ENCODE assay signal across 29 cellular contexts in the genomic region with DNA sequence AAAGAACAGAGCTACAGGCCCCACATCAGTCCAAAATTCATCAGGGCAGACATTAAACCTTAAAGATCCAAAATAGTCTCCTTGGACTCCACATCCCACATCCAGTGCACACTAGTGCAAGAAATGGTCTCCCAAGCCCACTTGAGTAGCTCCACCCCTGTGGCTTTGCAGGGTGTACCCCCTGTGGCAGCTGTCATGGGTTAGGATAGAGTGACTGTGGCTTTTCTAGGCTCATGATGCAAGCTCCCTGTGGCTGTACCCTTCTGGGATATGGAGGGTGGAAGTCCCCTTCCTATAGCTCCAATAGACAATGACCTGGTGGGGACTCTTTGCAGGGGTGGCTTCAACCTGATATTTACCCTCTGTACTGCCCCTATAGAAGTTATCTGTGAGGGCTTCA.
"Had no signal": no experiment of that assay in that cellular context is flagged by ENCODE, and none has a peak within 500 bp of the region (broad histone marks: within the 10 kb centered on the region; RNA-seq: fewer than 3 reads in every experiment).

No MANE protein-coding gene starts in this region.

- DNase-seq: activated effector memory CD4-positive, alpha-beta T cell treated with anti-CD3 and anti-CD28 coated beads, Interleukin-2, amount 50 U/mL, for 16 hours; activated effector memory CD4-positive, alpha-beta T cell treated with Interleukin-2 at 50 U/mL for 16 hours; activated gamma-delta T cell; activated gamma-delta T cell treated with Interleukin-2 at 50 U/mL for 16 hours; activated naive CD4-positive, alpha-beta T cell treated with anti-CD3 and anti-CD28 coated beads for 36 hours; activated naive CD4-positive, alpha-beta T cell treated with anti-CD3 and anti-CD28 coated beads, Interleukin-2, amount 10 ng/mL, durations not matched to agents 7 days and 5 days; activated naive CD4-positive, alpha-beta T cell treated with anti-CD3 and anti-CD28 coated beads, Interleukin-2, amount 50 U/mL, for 16 hours; activated naive CD4-positive, alpha-beta T cell treated with Interleukin-2 at 50 U/mL for 16 hours; activated naive CD8-positive, alpha-beta T cell treated with anti-CD3 and anti-CD28 coated beads for 36 hours; activated naive CD8-positive, alpha-beta T cell treated with anti-CD3 and anti-CD28 coated beads, Interleukin-2, amount 10 ng/mL, durations not matched to agents 7 days and 5 days; activated naive CD8-positive, alpha-beta T cell treated with anti-CD3 and anti-CD28 coated beads, Interleukin-2, amount 50 U/mL, for 24 hours; activated T-cell treated with anti-CD3 and anti-CD28 coated beads, Interleukin-2, amount 50 U/mL, for 1 hour; activated T-cell treated with anti-CD3 and anti-CD28 coated beads, Interleukin-2, amount 50 U/mL, for 24 hours; activated T-cell treated with anti-CD3 and anti-CD28 coated beads, Interleukin-2, amount 50 U/mL, for 4 hours; activated T-cell treated with anti-CD3 and anti-CD28 coated beads, Interleukin-2, amount 50 U/mL, for 48 hours; activated T-cell treated with anti-CD3 and anti-CD28 coated beads, Interleukin-2, amount 50 U/mL, for 72 hours; adrenal gland; amniotic stem cell; amygdala; anterior cingulate cortex; aorta; body of pancreas; brain microvascular endothelial cell; caudate nucleus; central memory CD4-positive, alpha-beta T cell; cerebellar nuclear complex had no signal

- H3K27me3 ChIP-seq: adrenal gland, ascending aorta, body of pancreas, brain microvascular endothelial cell, breast epithelium, cardiac muscle cell had no signal

- H3K27ac ChIP-seq: adrenal gland, ascending aorta, body of pancreas, brain microvascular endothelial cell, breast epithelium, cardiac muscle cell had no signal

- H3K4me3 ChIP-seq: adrenal gland, ascending aorta, body of pancreas, breast epithelium, cardiac muscle cell had no signal

- H3K9me3 ChIP-seq: ascending aorta, body of pancreas had no signal

- H3K36me3 ChIP-seq: adrenal gland, ascending aorta, brain microvascular endothelial cell, breast epithelium, cardiac muscle cell had no signal

- H3K4me1 ChIP-seq: adrenal gland, body of pancreas, breast epithelium had no signal
